Comparison of ENCODE assay signal across 17 cellular contexts in the genomic region with DNA sequence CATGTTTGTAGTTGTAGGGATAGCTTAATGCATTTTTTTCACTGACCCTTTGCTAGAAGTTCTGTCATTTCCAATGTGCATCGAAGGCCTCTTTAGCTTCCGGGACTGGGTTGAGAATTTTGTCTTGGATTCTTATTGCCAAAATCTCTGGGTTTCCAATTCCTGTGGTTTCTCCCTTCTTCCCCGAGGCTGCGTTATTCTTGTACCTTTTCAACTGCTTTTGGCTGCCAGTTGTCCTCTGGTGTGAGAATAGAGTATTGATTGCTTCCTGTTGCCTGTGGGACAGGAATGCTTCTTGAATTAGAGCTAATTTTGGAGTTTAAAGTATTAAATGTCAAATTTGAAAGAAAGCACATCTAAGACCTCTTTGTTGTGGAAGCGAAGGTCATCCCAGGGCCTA.
"Had no signal": no experiment of that assay in that cellular context is flagged by ENCODE, and none has a peak within 500 bp of the region (broad histone marks: within the 10 kb centered on the region; RNA-seq: fewer than 3 reads in every experiment).

No MANE protein-coding gene starts in this region.

- H3K9me3 ChIP-seq: gastrocnemius medialis, heart left ventricle, lower lobe of right lung, neutrophil, upper lobe of left lung had no signal

- H3K27me3 ChIP-seq: neutrophil, upper lobe of left lung had no signal

- DNase-seq: activated CD4-positive, alpha-beta T cell treated with anti-CD3 and anti-CD28 coated beads, Interleukin-2, amount 50 U/mL, for 1 hour; activated CD8-positive, alpha-beta memory T cell treated with anti-CD3 and anti-CD28 coated beads for 24 hours; activated naive CD4-positive, alpha-beta T cell treated with Interleukin-2 at 50 U/mL for 16 hours; aorta; dermis blood vessel endothelial cell; gastrocnemius medialis; heart left ventricle; left cardiac atrium; lower lobe of right lung; naive B cell; right cardiac atrium; stimulated activated naive CD8-positive, alpha-beta T cell treated with anti-CD3 and anti-CD28 coated beads, Interleukin-15, Interleukin-2, amounts not matched to agents 100 U/mL and 50 U/mL, for 24 hours; upper lobe of left lung had no signal

- H3K36me3 Mint-ChIP-seq: naive B cell had no signal

- H3K27ac Mint-ChIP-seq: activated T-helper 17 cell treated with anti-CD3 and anti-CD28 coated beads, Interleukin-2, amount 50 U/mL, for 72 hours; naive B cell had no signal

- H3K4me3 ChIP-seq: gastrocnemius medialis, heart left ventricle, lower lobe of right lung, smooth muscle cell, upper lobe of left lung had no signal

- H3K4me3 Mint-ChIP-seq: activated T-helper 17 cell treated with anti-CD3 and anti-CD28 coated beads, Interleukin-2, amount 50 U/mL, for 72 hours; naive B cell had no signal

- H3K9me3 Mint-ChIP-seq: activated T-helper 17 cell treated with anti-CD3 and anti-CD28 coated beads, Interleukin-2, amount 50 U/mL, for 72 hours had no signal

- H3K27ac ChIP-seq: gastrocnemius medialis, heart left ventricle, lower lobe of right lung, neutrophil, upper lobe of left lung had no signal

- H3K4me1 Mint-ChIP-seq: activated T-helper 17 cell treated with anti-CD3 and anti-CD28 coated beads, Interleukin-2, amount 50 U/mL, for 72 hours had no signal

- H3K36me3 ChIP-seq: gastrocnemius medialis, heart left ventricle, lower lobe of right lung, neutrophil, upper lobe of left lung had no signal

- H3K4me1 ChIP-seq: gastrocnemius medialis, heart left ventricle had no signal

- ATAC-seq: activated CD4-positive, CD25-positive, alpha-beta regulatory T cell treated with anti-CD3 and anti-CD28 coated beads, Interleukin-2, amount 50 U/mL, for 24 hours; activated T-helper 17 cell treated with anti-CD3 and anti-CD28 coated beads, Interleukin-2, amount 50 U/mL, for 72 hours; gastrocnemius medialis; heart left ventricle; left cardiac atrium; lower lobe of right lung; right cardiac atrium; stimulated activated naive CD8-positive, alpha-beta T cell treated with anti-CD3 and anti-CD28 coated beads, Interleukin-15, Interleukin-2, amounts not matched to agents 100 U/mL and 50 U/mL, for 24 hours had no signal
